22 cellular contexts compared by ENCODE assay signal in genomic region chr4:86993909-86994672, GRCh38. TPM values are rescaled to one million over a fixed set of nuclear protein-coding genes. Genes with fewer than 3 reads are reported as not detected.
A peak's percentile ranks its signal among the peaks of the same experiment; 100 is the strongest.
DNase-seq lines count a peak whose midpoint lies in the region; ATAC-seq and TF ChIP-seq lines count a peak whose summit lies in the region.
"Had no signal": no experiment of that assay in that cellular context is flagged by ENCODE, and none has a peak within 500 bp of the region (broad histone marks: within the 10 kb centered on the region; RNA-seq: fewer than 3 reads in every experiment).

No MANE protein-coding gene starts in this region.

- H3K27ac Mint-ChIP-seq in activated T-cell treated with anti-CD3 and anti-CD28 coated beads, Interleukin-2, amount 50 U/mL, for 24 hours: peak overlapping the region; percentile 6
- H3K27ac Mint-ChIP-seq: mesothelial cell of epicardium had no signal

- peaks cover 12% of the 10 kb centered on the region for H3K4me1 Mint-ChIP-seq in activated T-cell treated with anti-CD3 and anti-CD28 coated beads, Interleukin-2, amount 50 U/mL, for 24 hours (ENCODE audit: low read depth)
- H3K4me1 Mint-ChIP-seq: mesothelial cell of epicardium had no signal

- no peaks in the 10 kb centered on the region for H3K27me3 Mint-ChIP-seq in activated T-cell treated with anti-CD3 and anti-CD28 coated beads, Interleukin-2, amount 50 U/mL, for 24 hours

- intact Hi-C loops in sciatic nerve (cut with DNase I): no loop called here

- TF ChIP-seq POLR2A in erythroblast (IDR thresholded peaks at IDR 0.05; ENCODE audit: low read length): no peak

- DNase-seq in activated T-cell treated with anti-CD3 and anti-CD28 coated beads, Interleukin-2, amount 50 U/mL, for 24 hours: no peak
- no peak for DNase-seq in activated T-cell treated with anti-CD3 and anti-CD28 coated beads, Interleukin-2, amount 50 U/mL, for 1 hour
- DNase-seq in erythroblast (lab: John Stamatoyannopoulos, UW) (peak; percentile 45 to 66), sciatic nerve (ENCODE audit: low spot score) (no peak), NCI-H1092 (lab: John Stamatoyannopoulos, UW) (no peak)
- DNase-seq: activated gamma-delta T cell treated with Interleukin-2 at 50 U/mL for 16 hours; central memory CD4-positive, alpha-beta T cell; COR-L47; EL; MG63; NCI-H1694 treated with DMSO at 0.1 percent for 48 hours; PC-3; SIG-M5; stimulated activated CD4-positive, alpha-beta T cell treated with anti-CD3 and anti-CD28 coated beads, Interleukin-4, amount 100 ng/mL, for 24 hours; uterus had no signal

- no peak for TF ChIP-seq RAD21 in Ishikawa (IDR thresholded peaks at IDR 0.05; ENCODE audit: low read depth)

- no peak for TF ChIP-seq EP300 in Ishikawa (IDR thresholded peaks at IDR 0.05; ENCODE audit: borderline replicate concordance)

- no peak overlapping the region for H3K4me3 Mint-ChIP-seq in activated T-cell treated with anti-CD3 and anti-CD28 coated beads, Interleukin-2, amount 50 U/mL, for 24 hours
- H3K4me3 Mint-ChIP-seq: mesothelial cell of epicardium, neural crest cell had no signal

- ATAC-seq in sciatic nerve: peak; percentile 38
- no peak for ATAC-seq in GM21786 (IDR thresholded peaks at IDR 0.05; ENCODE audit: unreplicated experiment)
- ATAC-seq in GM18520 (IDR thresholded peaks at IDR 0.05; ENCODE audit: unreplicated experiment): no peak
- ATAC-seq: esophagus mucosa, gastroesophageal sphincter, PC-3 had no signal

- H3K36me3 Mint-ChIP-seq in activated T-cell treated with anti-CD3 and anti-CD28 coated beads, Interleukin-2, amount 50 U/mL, for 24 hours (ENCODE audit: low read depth): peaks cover 12% of the 10 kb centered on the region

- peaks cover 2% of the 10 kb centered on the region for H3K9me3 Mint-ChIP-seq in activated T-cell treated with anti-CD3 and anti-CD28 coated beads, Interleukin-2, amount 50 U/mL, for 24 hours

TF ChIP-seq in Ishikawa, 13 proteins besides CTCF, POLR2A, EP300 and RAD21:
- TF ChIP-seq TCF12 (IDR thresholded peaks at IDR 0.05; ENCODE audit: low read depth): no peak
- no peak for TF ChIP-seq REST (IDR thresholded peaks at IDR 0.05; ENCODE audit: low read depth)
- TF ChIP-seq FOXM1 (IDR thresholded peaks at IDR 0.05; ENCODE audit: borderline replicate concordance, low read depth): no peak
- 0 out of 2 replicates have a peak, but pooled peaks have one; percentile 21 for TF ChIP-seq CEBPB (IDR thresholded peaks at IDR 0.05)
- no peak for TF ChIP-seq YY1 (IDR thresholded peaks at IDR 0.05; ENCODE audit: low read depth)

RNA-seq across cellular contexts. Expression of gene AFF1, which starts 59.3 kb away (rescaled TPM):
- 121 TPM for total RNA-seq in sciatic nerve

Comparison
In these comparisons a context has a peak if more than half of its experiments do, and no peak if none do; other contexts are left out.
1. DNase-seq: peak in erythroblast (2 of 2); none in activated T-cell treated with anti-CD3 and anti-CD28 coated beads, Interleukin-2, amount 50 U/mL, for 24 hours (single experiment), activated T-cell treated with anti-CD3 and anti-CD28 coated beads, Interleukin-2, amount 50 U/mL, for 1 hour (single experiment), sciatic nerve (single experiment) and NCI-H1092 (single experiment).